In the genomic region with DNA sequence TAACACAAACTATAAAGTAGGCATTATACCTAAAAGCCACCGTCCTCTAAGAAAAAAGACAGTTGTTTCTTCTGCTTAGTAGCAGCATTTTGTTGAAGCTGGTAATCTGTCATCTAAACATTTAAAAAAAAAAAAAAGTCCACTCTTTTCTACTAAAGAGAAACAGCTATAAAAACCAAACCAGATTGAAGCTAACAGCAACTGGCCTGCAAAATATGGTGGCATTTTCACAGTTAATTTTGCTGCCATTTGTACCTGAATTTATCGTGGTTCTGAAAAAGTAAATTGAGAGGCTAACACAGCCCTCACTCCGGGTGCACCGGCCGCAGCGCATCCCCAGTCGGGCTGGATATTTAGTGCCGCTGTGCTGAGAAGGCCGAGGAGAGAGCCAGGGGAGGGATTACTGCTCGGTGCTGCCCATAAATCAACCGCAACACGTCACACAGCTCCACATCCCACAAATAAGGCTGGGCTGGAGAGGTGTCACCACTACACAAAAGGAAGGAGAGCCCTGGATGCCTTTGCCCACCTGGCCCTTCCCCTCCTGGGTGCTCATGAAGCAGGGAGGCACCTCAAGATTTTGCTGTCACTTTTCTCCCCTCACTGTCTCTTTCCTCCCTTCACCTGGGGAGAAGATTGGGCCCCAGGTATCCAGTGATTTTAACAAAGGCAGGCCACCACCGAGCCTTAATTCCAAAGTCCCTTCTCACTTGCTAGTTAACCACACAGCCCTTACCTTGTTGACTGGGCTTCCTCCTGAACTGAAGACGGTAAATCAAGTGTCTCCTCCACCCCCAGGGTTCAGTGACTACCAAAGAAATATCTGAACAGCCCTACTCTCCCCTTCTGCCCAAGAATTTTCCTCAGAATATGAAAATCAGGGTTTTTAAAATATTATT, we compare ENCODE assay signal across 15 cellular contexts. TPM values are rescaled to one million over a fixed set of nuclear protein-coding genes. Genes with fewer than 3 reads are reported as not detected.
DNase-seq lines count a peak whose midpoint lies in the region; TF ChIP-seq lines count a peak whose summit lies in the region.
"Had no signal": no experiment of that assay in that cellular context is flagged by ENCODE, and none has a peak within 500 bp of the region (broad histone marks: within the 10 kb centered on the region; RNA-seq: fewer than 3 reads in every experiment).

No MANE protein-coding gene starts in this region.

- H3K36me3 ChIP-seq in HUES48 (ENCODE audit: control insufficient read depth, insufficient read depth, low read length): no peaks in the 10 kb centered on the region
- H3K36me3 ChIP-seq: pancreas, upper lobe of right lung had no signal

- no peaks in the 10 kb centered on the region for H3K9me3 ChIP-seq in HUES48 (ENCODE audit: control insufficient read depth, insufficient read depth, low read length)
- H3K9me3 ChIP-seq: pancreas, upper lobe of right lung had no signal

- H3K27ac ChIP-seq in HUES48 (ENCODE audit: low read depth, low read length): peak overlapping the region; percentile 1
- no peak overlapping the region for H3K27ac ChIP-seq in epithelial cell of prostate
- H3K27ac ChIP-seq: pancreas, upper lobe of right lung had no signal

- intact Hi-C loops in posterior vena cava (cut with DNase I): no loop called here

- H3K9ac ChIP-seq in HUES48 (ENCODE audit: low read depth, low read length): no peak overlapping the region

- peaks cover 20% of the 10 kb centered on the region for H3K4me1 ChIP-seq in HUES48 (ENCODE audit: control insufficient read depth, insufficient read depth, low read length)
- H3K4me1 ChIP-seq: upper lobe of right lung had no signal

- H3K27me3 ChIP-seq in HUES48 (ENCODE audit: control insufficient read depth, insufficient read depth, low read length): no peaks in the 10 kb centered on the region
- H3K27me3 ChIP-seq: pancreas, upper lobe of right lung had no signal

- H3K4me3 ChIP-seq in HUES48 (ENCODE audit: low read depth, low read length) (no peak overlapping the region), retinal pigment epithelial cell (ENCODE audit: low read length) (no peak overlapping the region)
- H3K4me3 ChIP-seq: pancreas, upper lobe of right lung had no signal

- DNase-seq in NCI-H2227 treated with DMSO at 0.1 percent for 48 hours (lab: John Stamatoyannopoulos, UW): peak; percentile 24
- DNase-seq in epithelial cell of prostate (ENCODE audit: low read depth, low spot score): peak; percentile 8
- DNase-seq in retinal pigment epithelial cell (ENCODE audit: low read depth): peak; percentile 3
- DNase-seq in T-helper 1 cell: no peak
- DNase-seq in stimulated activated CD4-positive, alpha-beta T cell treated with anti-CD3 and anti-CD28 coated beads, Interleukin-4, amount 100 ng/mL, for 1 hour: no peak
- DNase-seq in posterior vena cava (ENCODE audit: low spot score): no peak
- no peak for DNase-seq in GOT3 (lab: John Stamatoyannopoulos, UW)
- DNase-seq: activated CD4-positive, alpha-beta T cell treated with anti-CD3 and anti-CD28 coated beads, Interleukin-2, amount 50 U/mL, for 1 hour; anterior cingulate cortex; midbrain; NCI-H524 treated with DMSO at 0.1 percent for 48 hours; pancreas; upper lobe of right lung had no signal

- TF ChIP-seq CTCF in retinal pigment epithelial cell (conservative IDR thresholded peaks at IDR 0.05; ENCODE audit: low read depth, low read length): no peak

RNA-seq across cellular contexts. Expression of a gene that starts 44.4 kb away (rescaled TPM):
- 10 to 100 TPM; 18.3 to 26.6 TPM for total RNA-seq in posterior vena cava
- total RNA-seq: T-helper 2 cell treated with Interferon-gamma antibody and Interleukin-4, amounts not matched to agents 100 ng/mL and 5 ng/mL, for 36 hours had no signal

Comparison
In these comparisons a context has a peak if more than half of its experiments do, and no peak if none do; other contexts are left out.
1. DNase-seq: peak in NCI-H2227 treated with DMSO at 0.1 percent for 48 hours (single experiment), epithelial cell of prostate (single experiment) and retinal pigment epithelial cell (single experiment); none in T-helper 1 cell (0 of 5), stimulated activated CD4-positive, alpha-beta T cell treated with anti-CD3 and anti-CD28 coated beads, Interleukin-4, amount 100 ng/mL, for 1 hour (single experiment), posterior vena cava (single experiment) and GOT3 (single experiment).